ENCODE assay signal across 17 cellular contexts in genomic region chr4:73612032-73612431, GRCh38. TPM values are rescaled to one million over a fixed set of nuclear protein-coding genes. Genes with fewer than 3 reads are reported as not detected.
A peak's percentile ranks its signal among the peaks of the same experiment; 100 is the strongest.
DNase-seq lines count a peak whose midpoint lies in the region; ATAC-seq, FAIRE-seq and TF ChIP-seq lines count a peak whose summit lies in the region.
"Had no signal": no experiment of that assay in that cellular context is flagged by ENCODE, and none has a peak within 500 bp of the region (broad histone marks: within the 10 kb centered on the region; RNA-seq: fewer than 3 reads in every experiment).

No MANE protein-coding gene starts in this region.

- DNase-seq in MCF 10A (ENCODE audit: unreplicated experiment): peak; percentile 66
- DNase-seq in breast epithelium (ENCODE audit: low spot score in 2 of 2): no peak
- peak; percentile 98 for DNase-seq in bronchial epithelial cell (ENCODE audit: low read depth)
- peak; percentile 78 for DNase-seq in fibroblast of peridontal ligament (ENCODE audit: extremely low read depth)
- no peak for DNase-seq in substantia nigra (lab: John Stamatoyannopoulos, UW)
- DNase-seq in NCI-H526 (lab: John Stamatoyannopoulos, UW): no peak
- no peak for DNase-seq in activated CD8-positive, alpha-beta T cell treated with anti-CD3 and anti-CD28 coated beads for 36 hours
- no peak for DNase-seq in activated CD8-positive, alpha-beta memory T cell treated with anti-CD3 and anti-CD28 coated beads, Interleukin-2, amount 50 U/mL, for 4 hours
- DNase-seq: 8988T; CD4-positive, alpha-beta memory T cell; DMS79; H7; NCI-H1105 treated with DMSO at 0.1 percent for 48 hours; NCI-H187; NCI-H2171 had no signal

- peaks cover 45% of the 10 kb centered on the region for H3K4me1 Mint-ChIP-seq in MCF 10A (ENCODE audit: insufficient read depth, unreplicated experiment)
- no peaks in the 10 kb centered on the region for H3K4me1 Mint-ChIP-seq in activated CD8-positive, alpha-beta T cell treated with anti-CD3 and anti-CD28 coated beads for 36 hours (ENCODE audit: low read depth)

- BruUV-seq in MCF 10A (replicated peaks; lab: Mats Ljungman, UMichigan): no TSS peak

- TF ChIP-seq CTCF in MCF 10A (IDR thresholded peaks at IDR 0.05; ENCODE audit: unreplicated experiment) (no peak), breast epithelium (IDR thresholded peaks at IDR 0.05) (no peak), bronchial epithelial cell (IDR thresholded peaks at IDR 0.05; ENCODE audit: insufficient read depth, low read length, severe bottlenecking) (no peak)
- no peak for TF ChIP-seq CTCF in activated CD8-positive, alpha-beta T cell treated with anti-CD3 and anti-CD28 coated beads for 36 hours (IDR thresholded peaks at IDR 0.05)

- H3K9me3 ChIP-seq in breast epithelium: no peaks in the 10 kb centered on the region

- POLR2A ChIA-PET in MCF 10A (lab: Yijun Ruan, JAX): interaction anchor here (0.6 to 2.2 kb wide), 7 partner anchors 8 to 1896 kb away, joined by 3 to 9 read pairs (median 4); partner anchors contain the start of gene RASSF6
- POLR2A ChIA-PET in activated CD8-positive, alpha-beta T cell treated with anti-CD3 and anti-CD28 coated beads for 36 hours (lab: Charles Lee): no interaction called here

- no peak for FAIRE-seq in bronchial epithelial cell (lab: Jason Lieb, UNC)
- FAIRE-seq: D721Med had no signal

- peaks cover 5% of the 10 kb centered on the region for H3K36me3 Mint-ChIP-seq in MCF 10A (ENCODE audit: insufficient read depth, unreplicated experiment)
- no peaks in the 10 kb centered on the region for H3K36me3 Mint-ChIP-seq in activated CD8-positive, alpha-beta T cell treated with anti-CD3 and anti-CD28 coated beads for 36 hours (ENCODE audit: low read depth)
- H3K36me3 Mint-ChIP-seq: CD4-positive, alpha-beta memory T cell had no signal

- H3K27ac ChIP-seq in breast epithelium: peak overlapping the region in 1 of 2 donors; percentile 68
- no peak overlapping the region for H3K27ac ChIP-seq in substantia nigra (ENCODE audit: low read depth, low read length, poor library complexity, severe bottlenecking)

- H3K27ac Mint-ChIP-seq in MCF 10A (ENCODE audit: low read depth, unreplicated experiment): no peak overlapping the region
- no peak overlapping the region for H3K27ac Mint-ChIP-seq in activated CD8-positive, alpha-beta T cell treated with anti-CD3 and anti-CD28 coated beads for 36 hours
- H3K27ac Mint-ChIP-seq: CD4-positive, alpha-beta memory T cell had no signal

- H3K27me3 Mint-ChIP-seq in MCF 10A (ENCODE audit: insufficient read depth, unreplicated experiment): no peaks in the 10 kb centered on the region
- H3K27me3 Mint-ChIP-seq in activated CD8-positive, alpha-beta T cell treated with anti-CD3 and anti-CD28 coated beads for 36 hours: peaks cover 1% of the 10 kb centered on the region

- no peak overlapping the region for H3K4me3 ChIP-seq in breast epithelium
- no peak overlapping the region for H3K4me3 ChIP-seq in bronchial epithelial cell (ENCODE audit: low read depth, low read length)

- CTCF ChIA-PET in MCF 10A (lab: Yijun Ruan, JAX): interaction anchor here (1.0 to 1.2 kb wide), 2 partner anchors 38 to 39 kb away, joined by 4 read pairs; no protein-coding TSS in a partner anchor
- CTCF ChIA-PET in activated CD8-positive, alpha-beta T cell treated with anti-CD3 and anti-CD28 coated beads for 36 hours (lab: Charles Lee): no interaction called here

- peaks cover 0 to 8% of the 10 kb centered on the region in 2 donors for H3K4me1 ChIP-seq in breast epithelium

- TF ChIP-seq POLR2A in breast epithelium (IDR thresholded peaks at IDR 0.05): no peak

- no peak for ATAC-seq in activated CD8-positive, alpha-beta T cell treated with anti-CD3 and anti-CD28 coated beads for 36 hours

- intact Hi-C loops in MCF 10A (cut with micrococcal nuclease): no loop called here
- intact Hi-C loops in breast epithelium (cut with DNase I; ENCODE audit: low total_unique reads): no loop called here
- intact Hi-C loops in activated CD8-positive, alpha-beta T cell treated with anti-CD3 and anti-CD28 coated beads for 36 hours (cut with micrococcal nuclease): no loop called here

- peaks cover 7% of the 10 kb centered on the region for H3K9me3 Mint-ChIP-seq in MCF 10A (ENCODE audit: unreplicated experiment)
- no peaks in the 10 kb centered on the region for H3K9me3 Mint-ChIP-seq in activated CD8-positive, alpha-beta T cell treated with anti-CD3 and anti-CD28 coated beads for 36 hours

- H3K36me3 ChIP-seq in breast epithelium (no peaks in the 10 kb centered on the region), bronchial epithelial cell (ENCODE audit: control insufficient read depth, insufficient read depth, low read length) (peaks cover 3% of the 10 kb centered on the region)

- no peak overlapping the region for H3K4me3 Mint-ChIP-seq in MCF 10A (ENCODE audit: unreplicated experiment)
- no peak overlapping the region for H3K4me3 Mint-ChIP-seq in activated CD8-positive, alpha-beta T cell treated with anti-CD3 and anti-CD28 coated beads for 36 hours
- H3K4me3 Mint-ChIP-seq: CD4-positive, alpha-beta memory T cell had no signal

- H3K27me3 ChIP-seq in breast epithelium (no peaks in the 10 kb centered on the region), bronchial epithelial cell (ENCODE audit: control insufficient read depth, insufficient read depth, low read length) (no peaks in the 10 kb centered on the region)

RNA-seq across cellular contexts. Expression of gene RASSF6, which starts 8.2 kb away (rescaled TPM):
- total RNA-seq in MCF 10A (2022) (1.6 and 2.4 TPM in 2 replicates), breast epithelium (10 to 100 TPM in 1 of 3 donors, 1 to 10 TPM in 1, not detected in 1; 4.6 to 11.7 TPM), bronchial epithelial cell (7.4 and 14.8 TPM in 2 replicates)
- not detected for total RNA-seq in activated CD8-positive, alpha-beta T cell treated with anti-CD3 and anti-CD28 coated beads for 36 hours
- total RNA-seq: G401 had no signal

Comparison
In these comparisons a context has a peak if more than half of its experiments do, and no peak if none do; other contexts are left out.
1. DNase-seq: peak in MCF 10A (single experiment), bronchial epithelial cell (single experiment) and fibroblast of peridontal ligament (single experiment); none in breast epithelium (0 of 2), substantia nigra (0 of 49), NCI-H526 (0 of 2), activated CD8-positive, alpha-beta T cell treated with anti-CD3 and anti-CD28 coated beads for 36 hours (single experiment) and activated CD8-positive, alpha-beta memory T cell treated with anti-CD3 and anti-CD28 coated beads, Interleukin-2, amount 50 U/mL, for 4 hours (single experiment).